11 cellular contexts compared by ENCODE assay signal in genomic region chr12:103504606-103505005, GRCh38. TPM values are rescaled to one million over a fixed set of nuclear protein-coding genes. Genes with fewer than 3 reads are reported as not detected.
"Had no signal": no experiment of that assay in that cellular context is flagged by ENCODE, and none has a peak within 500 bp of the region (broad histone marks: within the 10 kb centered on the region; RNA-seq: fewer than 3 reads in every experiment).

No MANE protein-coding gene starts in this region.

- DNase-seq: ovary, sigmoid colon had no signal

- H3K4me3 Mint-ChIP-seq: neural progenitor cell had no signal

- H3K9me3 Mint-ChIP-seq: naive B cell, neural progenitor cell had no signal

- H3K4me1 ChIP-seq: neural progenitor cell, sigmoid colon, tibial nerve, vagina had no signal

- H3K36me3 Mint-ChIP-seq: naive B cell, neural progenitor cell had no signal

- H3K27ac ChIP-seq: neural progenitor cell, ovary, sigmoid colon, tibial nerve, vagina had no signal

- H3K4me3 ChIP-seq: neural progenitor cell, ovary, sigmoid colon, tibial nerve, vagina had no signal

- H3K9ac ChIP-seq: neural progenitor cell had no signal

- H2AFZ ChIP-seq: neural progenitor cell had no signal

- H3K27me3 ChIP-seq: neural progenitor cell, ovary, sigmoid colon, tibial nerve, vagina had no signal

- H3K27ac Mint-ChIP-seq: neural progenitor cell had no signal

- H3K9me3 ChIP-seq: ovary, sigmoid colon, tibial nerve, vagina had no signal

- H3K36me3 ChIP-seq: neural progenitor cell, ovary, sigmoid colon, tibial nerve, vagina had no signal

- H3K4me2 ChIP-seq: neural progenitor cell had no signal

- FAIRE-seq: colon, endometrium, TTC549 had no signal

RNA-seq across cellular contexts. Expression of gene C12orf42, which starts 8.8 kb away (rescaled TPM):
- total RNA-seq: esophagus mucosa, left lobe of liver, ovary, sigmoid colon, vagina had no signal
- polyA plus RNA-seq: ovary had no signal
